8 cellular contexts compared by ENCODE assay signal in the genomic region with DNA sequence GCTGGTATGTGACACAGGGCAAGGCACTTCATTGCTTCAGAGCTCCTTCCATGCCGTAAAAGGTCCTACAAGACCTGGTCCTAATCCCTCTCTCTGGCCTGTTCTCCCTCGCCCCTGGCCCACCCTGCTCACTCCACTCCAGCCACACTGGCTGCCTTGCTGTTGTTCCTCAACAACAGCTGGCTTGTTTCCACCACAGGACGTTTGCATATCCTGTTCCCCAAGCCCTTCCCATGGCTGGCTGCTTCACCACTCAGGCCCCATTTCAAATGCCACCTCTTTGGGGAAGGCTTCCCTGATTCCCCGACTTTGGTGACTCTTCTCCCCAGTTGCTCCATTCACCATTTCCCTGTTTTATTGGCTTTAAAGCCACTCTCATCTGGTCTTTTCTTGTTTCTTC.
DNase-seq lines count a peak whose midpoint lies in the region; ATAC-seq and TF ChIP-seq lines count a peak whose summit lies in the region.
"Not testable (repeated sequence)": the region's sequence is repeated elsewhere in the genome, so short reads cannot be mapped to it uniquely, and the experiment has no call there.

No MANE protein-coding gene starts in this region.

- not testable (repeated sequence) for H3K79me2 ChIP-seq in GM23338 (replicated peaks; ENCODE audit: insufficient read depth)

- H3K36me3 ChIP-seq in BLaER1 treated with 17β-estradiol and CSF1 and Interleukin-3, amounts not matched to agents 10 nM and 100 nM; GM23338 (ENCODE audit: insufficient read depth); vagina: not testable (repeated sequence)

- not testable (repeated sequence) for H3K9me3 ChIP-seq in BLaER1 treated with 17β-estradiol and CSF1 and Interleukin-3, amounts not matched to agents 10 nM and 100 nM (replicated peaks in 1 of 11); vagina

- not testable (repeated sequence) for H4K20me1 ChIP-seq in BLaER1 treated with 17β-estradiol and CSF1 and Interleukin-3, amounts not matched to agents 10 nM and 100 nM; GM23338 (replicated peaks; ENCODE audit: insufficient read depth)

- H3K4me3 ChIP-seq in BLaER1 treated with 17β-estradiol and CSF1 and Interleukin-3, amounts not matched to agents 10 nM and 100 nM; NB4 (ENCODE audit: low read depth, low read length); vagina: not testable (repeated sequence)
- peak overlapping the region; percentile 73; the same call in 1 of the 2 replicates for H3K4me3 ChIP-seq in GM23338

- H3K9me3 Mint-ChIP-seq in GM23338; activated CD8-positive, alpha-beta T cell treated with anti-CD3 and anti-CD28 coated beads for 36 hours; activated naive CD8-positive, alpha-beta T cell (ENCODE audit: low read depth); endothelial cell (ENCODE audit: unreplicated experiment); nephron progenitor cell: not testable (repeated sequence)

- H3K27ac Mint-ChIP-seq in GM23338 (peak overlapping the region; percentile 82), endothelial cell (ENCODE audit: unreplicated experiment) (peak overlapping the region; percentile 58)
- not testable (repeated sequence) for H3K27ac Mint-ChIP-seq in activated CD8-positive, alpha-beta T cell treated with anti-CD3 and anti-CD28 coated beads for 36 hours; activated naive CD8-positive, alpha-beta T cell; nephron progenitor cell

- TF ChIP-seq POLR2A in NB4 (IDR thresholded peaks at IDR 0.05; ENCODE audit: extremely low read depth, insufficient read length); vagina (IDR thresholded peaks at IDR 0.05): not testable (repeated sequence)

- H3K27me3 ChIP-seq in BLaER1 treated with 17β-estradiol and CSF1 and Interleukin-3, amounts not matched to agents 10 nM and 100 nM; GM23338 (ENCODE audit: insufficient read depth); vagina: not testable (repeated sequence)

- H3K4me2 ChIP-seq in BLaER1 treated with 17β-estradiol and CSF1 and Interleukin-3, amounts not matched to agents 10 nM and 100 nM: peak overlapping the region in 9 of 11 experiments; percentile 15 to 96 (median 91); a peak in 16 of 22 replicates
- peak overlapping the region; percentile 83 for H3K4me2 ChIP-seq in GM23338

- not testable (repeated sequence) for H3K9ac ChIP-seq in BLaER1 treated with 17β-estradiol and CSF1 and Interleukin-3, amounts not matched to agents 10 nM and 100 nM

- H3K27me3 Mint-ChIP-seq in GM23338 (ENCODE audit: insufficient read depth, low read depth, poor library complexity); activated CD8-positive, alpha-beta T cell treated with anti-CD3 and anti-CD28 coated beads for 36 hours; activated naive CD8-positive, alpha-beta T cell; endothelial cell (ENCODE audit: unreplicated experiment): not testable (repeated sequence)
- H3K27me3 Mint-ChIP-seq in nephron progenitor cell (ENCODE audit: low read depth, poor library complexity): peaks cover 18% of the 10 kb centered on the region

- not testable (repeated sequence) for ATAC-seq in GM23338; activated CD8-positive, alpha-beta T cell treated with anti-CD3 and anti-CD28 coated beads for 36 hours

- H3K4me1 ChIP-seq in BLaER1 treated with 17β-estradiol and CSF1 and Interleukin-3, amounts not matched to agents 10 nM and 100 nM: peaks cover 12 to 54% (median 46%) of the 10 kb centered on the region in 10 experiments
- peaks cover 13% of the 10 kb centered on the region for H3K4me1 ChIP-seq in GM23338 (ENCODE audit: insufficient read depth)
- H3K4me1 ChIP-seq in vagina: not testable (repeated sequence)

- POLR2A ChIA-PET in activated CD8-positive, alpha-beta T cell treated with anti-CD3 and anti-CD28 coated beads for 36 hours (lab: Charles Lee): not testable (repeated sequence)

- H3K4me3 Mint-ChIP-seq in GM23338 (peak overlapping the region; percentile 28; the same call in 1 of the 3 replicates), nephron progenitor cell (peak overlapping the region; percentile 47)
- H3K4me3 Mint-ChIP-seq in activated CD8-positive, alpha-beta T cell treated with anti-CD3 and anti-CD28 coated beads for 36 hours: peak overlapping the region; percentile 89
- H3K4me3 Mint-ChIP-seq in activated naive CD8-positive, alpha-beta T cell: peak overlapping the region; percentile 89
- H3K4me3 Mint-ChIP-seq in endothelial cell (ENCODE audit: unreplicated experiment): not testable (repeated sequence)

- H2AFZ ChIP-seq in GM23338: not testable (repeated sequence)

- not testable (repeated sequence) for H3K27ac ChIP-seq in BLaER1 treated with 17β-estradiol and CSF1 and Interleukin-3, amounts not matched to agents 10 nM and 100 nM; GM23338 (ENCODE audit: low read depth)
- peak overlapping the region; percentile 86 for H3K27ac ChIP-seq in vagina

- CTCF ChIA-PET in activated CD8-positive, alpha-beta T cell treated with anti-CD3 and anti-CD28 coated beads for 36 hours (lab: Charles Lee): not testable (repeated sequence)

- H3K36me3 Mint-ChIP-seq in GM23338 (ENCODE audit: low read depth); activated CD8-positive, alpha-beta T cell treated with anti-CD3 and anti-CD28 coated beads for 36 hours (ENCODE audit: low read depth); activated naive CD8-positive, alpha-beta T cell; endothelial cell (ENCODE audit: low read depth, unreplicated experiment); nephron progenitor cell (ENCODE audit: low read depth): not testable (repeated sequence)

- intact Hi-C loops in activated CD8-positive, alpha-beta T cell treated with anti-CD3 and anti-CD28 coated beads for 36 hours (cut with micrococcal nuclease); vagina (cut with DNase I): not testable (repeated sequence)

- DNase-seq in GM23338 (ENCODE audit: low spot score); activated CD8-positive, alpha-beta T cell treated with anti-CD3 and anti-CD28 coated beads for 36 hours; endothelial cell (ENCODE audit: low spot score); nephron progenitor cell; vagina (ENCODE audit: extremely low spot score in 2 of 2): not testable (repeated sequence)
- peak; percentile 39 for DNase-seq in NB4 (ENCODE audit: low read depth)

- H3K4me1 Mint-ChIP-seq in GM23338: peaks cover 30% of the 10 kb centered on the region
- peaks cover 21% of the 10 kb centered on the region for H3K4me1 Mint-ChIP-seq in activated CD8-positive, alpha-beta T cell treated with anti-CD3 and anti-CD28 coated beads for 36 hours (ENCODE audit: low read depth)
- H3K4me1 Mint-ChIP-seq in activated naive CD8-positive, alpha-beta T cell (ENCODE audit: low read depth): peaks cover 23% of the 10 kb centered on the region
- not testable (repeated sequence) for H3K4me1 Mint-ChIP-seq in endothelial cell (ENCODE audit: unreplicated experiment)
- peaks cover 32% of the 10 kb centered on the region for H3K4me1 Mint-ChIP-seq in nephron progenitor cell

- H3K9me2 ChIP-seq in GM23338 (ENCODE audit: insufficient read depth): not testable (repeated sequence)

- H3F3A ChIP-seq in GM23338 (replicated peaks; ENCODE audit: low read depth): not testable (repeated sequence)

- TF ChIP-seq CTCF in GM23338 (conservative IDR thresholded peaks at IDR 0.05; ENCODE audit: low read depth in 2 of 2); NB4 (IDR thresholded peaks at IDR 0.05; ENCODE audit: low read depth, low read length); activated CD8-positive, alpha-beta T cell treated with anti-CD3 and anti-CD28 coated beads for 36 hours (IDR thresholded peaks at IDR 0.05); endothelial cell (IDR thresholded peaks at IDR 0.05; ENCODE audit: unreplicated experiment); nephron progenitor cell (IDR thresholded peaks at IDR 0.05); vagina (IDR thresholded peaks at IDR 0.05): not testable (repeated sequence)
